Comparison of ENCODE assay signal across 32 cellular contexts in genomic region chr10:75392744-75393143, GRCh38.
"Had no signal": no experiment of that assay in that cellular context is flagged by ENCODE, and none has a peak within 500 bp of the region (broad histone marks: within the 10 kb centered on the region; RNA-seq: fewer than 3 reads in every experiment).

No MANE protein-coding gene starts in this region.

- H3K36me3 ChIP-seq: neural progenitor cell, ovary, spleen, transverse colon, upper lobe of left lung, vagina had no signal

- FAIRE-seq: urothelium cell line had no signal

- H3K27ac ChIP-seq: neural progenitor cell, ovary, parathyroid adenoma, psoas muscle, skin epidermis, spleen, suprapubic skin, testis, tibial artery, transverse colon, upper lobe of left lung, vagina had no signal

- H3K36me3 Mint-ChIP-seq: natural killer cell had no signal

- ATAC-seq: naive thymus-derived CD4-positive, alpha-beta T cell; natural killer cell; psoas muscle; right cardiac atrium; sciatic nerve; stimulated activated memory B cell treated with anti-CD40 and anti-IgM and Interleukin-4, amounts not matched to agents 10 μg/mL and 1 μg/mL and 100 μg/mL, for 72 hours; stimulated activated naive CD8-positive, alpha-beta T cell treated with anti-CD3 and anti-CD28 coated beads, Interleukin-15, amount 100 ng/mL, for 72 hours; stimulated activated naive CD8-positive, alpha-beta T cell treated with anti-CD3 and anti-CD28 coated beads, Interleukin-15, Interleukin-2, amounts not matched to agents 100 U/mL and 50 U/mL, for 24 hours had no signal

- H3K4me3 Mint-ChIP-seq: naive thymus-derived CD4-positive, alpha-beta T cell; natural killer cell; nephron progenitor cell; neural progenitor cell; stimulated activated memory B cell treated with anti-CD40 and anti-IgM and Interleukin-4, amounts not matched to agents 10 μg/mL and 1 μg/mL and 100 μg/mL, for 72 hours; stimulated activated naive CD8-positive, alpha-beta T cell treated with anti-CD3 and anti-CD28 coated beads, Interleukin-15, amount 100 ng/mL, for 72 hours had no signal

- H3K9me3 ChIP-seq: ovary, psoas muscle, spleen, suprapubic skin, testis, tibial artery, transverse colon, upper lobe of left lung, vagina had no signal

- H3K4me1 ChIP-seq: parathyroid adenoma, psoas muscle, testis had no signal

- H3K27me3 ChIP-seq: ovary, suprapubic skin, testis, tibial artery, vagina had no signal

- H3K9me3 Mint-ChIP-seq: natural killer cell; neural progenitor cell; stimulated activated naive CD8-positive, alpha-beta T cell treated with anti-CD3 and anti-CD28 coated beads, Interleukin-15, amount 100 ng/mL, for 72 hours had no signal

- DNase-seq: naive thymus-derived CD4-positive, alpha-beta T cell; natural killer cell; nephron progenitor cell; occipital lobe; ovary; posterior cingulate gyrus; psoas muscle; right cardiac atrium; spleen; stimulated activated CD4-positive, alpha-beta T cell treated with anti-CD3 and anti-CD28 coated beads, Interleukin-12 subunit alpha, Interleukin-12 subunit beta, amount 100 ng/mL, for 4 hours; stimulated activated CD4-positive, alpha-beta T cell treated with anti-CD3 and anti-CD28 coated beads, Interleukin-1b, Interleukin-23, amount 100 ng/mL, for 48 hours; stimulated activated CD4-positive, alpha-beta T cell treated with anti-CD3 and anti-CD28 coated beads, Interleukin-4, amount 100 ng/mL, for 1 hour; stimulated activated CD4-positive, alpha-beta T cell treated with anti-CD3 and anti-CD28 coated beads, Interleukin-4, amount 100 ng/mL, for 4 hours; stimulated activated CD8-positive, alpha-beta memory T cell treated with anti-CD3 and anti-CD28 coated beads, Interleukin-4, amount 100 ng/mL, for 48 hours; stimulated activated naive CD4-positive, alpha-beta T cell; stimulated activated naive CD8-positive, alpha-beta T cell treated with anti-CD3 and anti-CD28 coated beads, Interleukin-15, amount 100 ng/mL, for 72 hours; stimulated activated naive CD8-positive, alpha-beta T cell treated with anti-CD3 and anti-CD28 coated beads, Interleukin-15, Interleukin-2, amounts not matched to agents 100 U/mL and 50 U/mL, for 24 hours; substantia nigra; testis; tibial artery; transverse colon; upper lobe of left lung had no signal

- H3K4me3 ChIP-seq: neural progenitor cell, ovary, psoas muscle, skin epidermis, smooth muscle cell, spleen, suprapubic skin, testis, tibial artery, transverse colon, upper lobe of left lung, vagina had no signal

- H3K27ac Mint-ChIP-seq: naive thymus-derived CD4-positive, alpha-beta T cell; natural killer cell; nephron progenitor cell; neural progenitor cell; progenitor cell of endocrine pancreas; stimulated activated memory B cell treated with anti-CD40 and anti-IgM and Interleukin-4, amounts not matched to agents 10 μg/mL and 1 μg/mL and 100 μg/mL, for 72 hours; stimulated activated naive CD8-positive, alpha-beta T cell treated with anti-CD3 and anti-CD28 coated beads, Interleukin-15, amount 100 ng/mL, for 72 hours had no signal
